11 cellular contexts compared by ENCODE assay signal in genomic region chr5:78549043-78549442, GRCh38.
DNase-seq lines count a peak whose midpoint lies in the region; ATAC-seq and TF ChIP-seq lines count a peak whose summit lies in the region.
"Had no signal": no experiment of that assay in that cellular context is flagged by ENCODE, and none has a peak within 500 bp of the region (broad histone marks: within the 10 kb centered on the region; RNA-seq: fewer than 3 reads in every experiment).

No MANE protein-coding gene starts in this region.

- intact Hi-C loops in uterus (cut with DNase I; ENCODE audit: low total_unique reads) = no loop called here

- H3K4me1 ChIP-seq in mononuclear cell (ENCODE audit: insufficient read depth, low read length) (peaks cover 41% of the 10 kb centered on the region), uterus (peaks cover 6 to 26% of the 10 kb centered on the region in 2 donors)

- no peak overlapping the region for H3K4me3 ChIP-seq in coronary artery
- peak overlapping the region; percentile 12 for H3K4me3 ChIP-seq in mononuclear cell (ENCODE audit: low read length)
- H3K4me3 ChIP-seq in uterus = no peak overlapping the region

- TF ChIP-seq POLR2A in uterus (IDR thresholded peaks at IDR 0.05) = no peak

- ATAC-seq in activated CD4-positive, CD25-positive, alpha-beta regulatory T cell treated with anti-CD3 and anti-CD28 coated beads, Interleukin-2, amount 50 U/mL, for 24 hours = peak; percentile 28 to 45

- H3K9me3 ChIP-seq in mononuclear cell (ENCODE audit: low read depth, low read length) (no peaks in the 10 kb centered on the region), uterus (no peaks in the 10 kb centered on the region)

- H3K27ac ChIP-seq in coronary artery (peak overlapping the region; percentile 73 to 91), uterus (peak overlapping the region; percentile 89 to 93)

- H3K27me3 ChIP-seq in mononuclear cell (ENCODE audit: insufficient read depth, low read length) (no peaks in the 10 kb centered on the region), uterus (no peaks in the 10 kb centered on the region)

- no peak for DNase-seq in activated CD4-positive, CD25-positive, alpha-beta regulatory T cell (lab: John Stamatoyannopoulos, UW)
- DNase-seq in coronary artery (ENCODE audit: low spot score) (no peak), uterus (no peak), NCI-H1417 (lab: John Stamatoyannopoulos, UW) (no peak)
- DNase-seq in stimulated activated CD4-positive, alpha-beta T cell treated with anti-CD3 and anti-CD28 coated beads, Interleukin-4, amount 100 ng/mL, for 24 hours = no peak
- DNase-seq in stimulated activated CD4-positive, alpha-beta T cell treated with anti-CD3 and anti-CD28 coated beads, Interleukin-12 subunit alpha, Interleukin-12 subunit beta, amount 100 ng/mL, for 4 hours = no peak
- DNase-seq: 8988T; activated naive CD8-positive, alpha-beta T cell treated with anti-CD3 and anti-CD28 coated beads, Interleukin-2, amount 10 ng/mL, durations not matched to agents 7 days and 5 days; natural killer cell had no signal

- TF ChIP-seq CTCF in coronary artery (IDR thresholded peaks at IDR 0.05) = no peak
- TF ChIP-seq CTCF in uterus (IDR thresholded peaks at IDR 0.05) = no peak

- no peaks in the 10 kb centered on the region for H3K36me3 ChIP-seq in uterus
